Comparison of ENCODE assay signal across 1 cellular context in genomic region chr2:226380679-226381078, GRCh38.
TF ChIP-seq lines count a peak whose summit lies in the region.

No MANE protein-coding gene starts in this region.

TF ChIP-seq in H1, 55 proteins besides CTCF, POLR2A, EP300 and RAD21:
- TF ChIP-seq, protein P1, sequence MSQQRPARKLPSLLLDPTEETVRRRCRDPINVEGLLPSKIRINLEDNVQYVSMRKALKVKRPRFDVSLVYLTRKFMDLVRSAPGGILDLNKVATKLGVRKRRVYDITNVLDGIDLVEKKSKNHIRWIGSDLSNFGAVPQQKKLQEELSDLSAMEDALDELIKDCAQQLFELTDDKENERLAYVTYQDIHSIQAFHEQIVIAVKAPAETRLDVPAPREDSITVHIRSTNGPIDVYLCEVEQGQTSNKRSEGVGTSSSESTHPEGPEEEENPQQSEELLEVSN (IDR thresholded peaks at IDR 0.05) = no peak
- no peak for TF ChIP-seq SIRT6 (IDR thresholded peaks at IDR 0.05; ENCODE audit: low read length)
